Comparison of ENCODE assay signal across 8 cellular contexts in genomic region chr1:52055066-52055853, GRCh38. TPM values are rescaled to one million over a fixed set of nuclear protein-coding genes. Genes with fewer than 3 reads are reported as not detected.
DNase-seq lines count a peak whose midpoint lies in the region; ATAC-seq and TF ChIP-seq lines count a peak whose summit lies in the region.

Gene TXNDC12 (minus strand): TSS chr1:52055191. CDS start chr1:52055096, 95 bp downstream.

- peak; percentile 89 for DNase-seq in GM12865 (ENCODE audit: low read depth)
- DNase-seq in NCI-H1694 (lab: John Stamatoyannopoulos, UW): peak; percentile 84
- DNase-seq in amniotic stem cell (lab: John Stamatoyannopoulos, UW): peak; percentile 85
- DNase-seq in left cardiac atrium: peak; percentile 85
- peak; percentile 93 for DNase-seq in posterior vena cava (ENCODE audit: low spot score)

- no peaks in the 10 kb centered on the region for H3K27me3 Mint-ChIP-seq in T-helper 1 cell treated with Interleukin-12 subunit alpha and Interleukin-12 subunit beta and Interleukin-4 antibody, amounts not matched to agents 30 μg/mL and 1 μg/mL, for 36 hours (ENCODE audit: low read depth)

- intact Hi-C loops in left cardiac atrium (cut with DNase I) (no loop called here), posterior vena cava (cut with DNase I) (loop anchor here in 1 of 2 donors (5.0 kb wide), 1 partner anchor 1128 kb away; no protein-coding TSS in a partner anchor)

- H3K27ac ChIP-seq in urinary bladder (ENCODE audit: low read depth): peak within 1 kb of the TSS; percentile 51

- ATAC-seq in HG02840 (IDR thresholded peaks at IDR 0.05; ENCODE audit: low FRiP score, unreplicated experiment): peak; percentile 41
- ATAC-seq in left cardiac atrium: peak; percentile 87 to 90

- no peaks in the 10 kb centered on the region for H3K4me1 ChIP-seq in urinary bladder (ENCODE audit: insufficient read depth)

- no peaks in the 10 kb centered on the region for H3K36me3 ChIP-seq in urinary bladder (ENCODE audit: insufficient read depth)

- H3K4me3 ChIP-seq in GM12865 (ENCODE audit: low read depth, low read length) (peak within 1 kb of the TSS; percentile 91), urinary bladder (ENCODE audit: low read depth, low read length) (peak within 1 kb of the TSS; percentile 96)

- WGBS in urinary bladder: under 1% methylated on average over 45 of the region's 45 CpGs

- H3K4me1 Mint-ChIP-seq in T-helper 1 cell treated with Interleukin-12 subunit alpha and Interleukin-12 subunit beta and Interleukin-4 antibody, amounts not matched to agents 30 μg/mL and 1 μg/mL, for 36 hours (ENCODE audit: low read depth): peaks cover 45% of the 10 kb centered on the region

- H3K36me3 Mint-ChIP-seq in T-helper 1 cell treated with Interleukin-12 subunit alpha and Interleukin-12 subunit beta and Interleukin-4 antibody, amounts not matched to agents 30 μg/mL and 1 μg/mL, for 36 hours (ENCODE audit: low read depth): peaks cover 17% of the 10 kb centered on the region

- no peaks in the 10 kb centered on the region for H3K9me3 Mint-ChIP-seq in T-helper 1 cell treated with Interleukin-12 subunit alpha and Interleukin-12 subunit beta and Interleukin-4 antibody, amounts not matched to agents 30 μg/mL and 1 μg/mL, for 36 hours

- no peak for TF ChIP-seq CTCF in GM12865 (IDR thresholded peaks at IDR 0.05; ENCODE audit: insufficient read depth, low read depth, low read length, missing control alignments)

- H3K27ac Mint-ChIP-seq in T-helper 1 cell treated with Interleukin-12 subunit alpha and Interleukin-12 subunit beta and Interleukin-4 antibody, amounts not matched to agents 30 μg/mL and 1 μg/mL, for 36 hours: peak within 1 kb of the TSS; percentile 94

- H3K4me3 Mint-ChIP-seq in T-helper 1 cell treated with Interleukin-12 subunit alpha and Interleukin-12 subunit beta and Interleukin-4 antibody, amounts not matched to agents 30 μg/mL and 1 μg/mL, for 36 hours: peak within 1 kb of the TSS; percentile 98

RNA-seq across cellular contexts. Expression of gene TXNDC12, which starts in this region (rescaled TPM):
- 10 to 100 TPM; 29.9 to 38.7 TPM for total RNA-seq in left cardiac atrium
- 10 to 100 TPM; 30.1 to 32.7 TPM for total RNA-seq in posterior vena cava
- 20.5 TPM for total RNA-seq in urinary bladder
- polyA plus RNA-seq in urinary bladder: 24.9 TPM

Comparison
In these comparisons a context has a peak if more than half of its experiments do, and no peak if none do; other contexts are left out.
1. Peak in every context shown above with its lines: DNase-seq, ATAC-seq, H3K4me3 ChIP-seq and H3K27ac ChIP-seq.